ENCODE assay signal across 32 cellular contexts in the genomic region with DNA sequence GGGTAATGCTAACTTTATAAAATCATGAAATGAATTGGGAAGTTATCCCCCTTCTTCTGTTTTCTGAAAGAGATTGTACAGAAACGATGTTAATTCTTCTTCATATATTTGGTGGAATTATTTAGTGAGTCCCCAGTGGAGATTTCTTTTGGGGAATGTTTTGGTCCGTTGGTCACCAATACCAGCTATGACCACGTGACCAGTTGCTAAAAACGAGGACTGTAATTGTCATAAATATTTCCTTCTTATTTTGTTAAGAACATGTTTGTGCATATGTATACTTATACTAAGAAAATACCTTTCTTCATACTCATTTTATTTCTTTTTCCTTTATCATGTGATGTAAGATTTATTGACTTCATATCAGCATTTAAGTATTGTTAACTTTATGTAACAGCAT. TPM values are rescaled to one million over a fixed set of nuclear protein-coding genes. Genes with fewer than 3 reads are reported as not detected.
"Had no signal": no experiment of that assay in that cellular context is flagged by ENCODE, and none has a peak within 500 bp of the region (broad histone marks: within the 10 kb centered on the region; RNA-seq: fewer than 3 reads in every experiment).

No MANE protein-coding gene starts in this region.

- H3K9me3 ChIP-seq: colonic mucosa, esophagus muscularis mucosa, esophagus squamous epithelium, gastrocnemius medialis, gastroesophageal sphincter, heart left ventricle, heart right ventricle had no signal

- ATAC-seq: effector memory CD8-positive, alpha-beta T cell; esophagus mucosa; foreskin keratinocyte; gastrocnemius medialis; gastroesophageal sphincter; heart left ventricle; heart right ventricle had no signal

- H3K4me3 ChIP-seq: colonic mucosa, coronary artery, dorsolateral prefrontal cortex, esophagus muscularis mucosa, esophagus squamous epithelium, gastrocnemius medialis, gastroesophageal sphincter, heart left ventricle, heart right ventricle had no signal

- DNase-seq: colonic mucosa; cortex of kidney; dermis blood vessel endothelial cell; dorsolateral prefrontal cortex; effector CD4-positive, alpha-beta T cell; effector CD8-positive, alpha-beta T cell; effector memory CD4-positive, alpha-beta T cell; effector memory CD8-positive, alpha-beta T cell; endodermal cell; erythroblast; esophagus squamous epithelium; foreskin fibroblast; foreskin keratinocyte; foreskin melanocyte; gastrocnemius medialis; glutamatergic neuron; head of caudate nucleus; heart left ventricle; heart right ventricle had no signal

- H3K27ac ChIP-seq: colonic mucosa, coronary artery, dorsolateral prefrontal cortex, epithelial cell of prostate, esophagus muscularis mucosa, esophagus squamous epithelium, foreskin keratinocyte, gastrocnemius medialis, gastroesophageal sphincter, heart left ventricle, heart right ventricle had no signal

- H3K27me3 ChIP-seq: colonic mucosa had no signal

- FAIRE-seq: colon, endometrium, endothelial cell of umbilical vein, frontal cortex had no signal

- H3K4me1 ChIP-seq: colonic mucosa, foreskin keratinocyte, gastrocnemius medialis, gastroesophageal sphincter had no signal

- H3K36me3 ChIP-seq: colonic mucosa, esophagus muscularis mucosa, esophagus squamous epithelium, gastrocnemius medialis, gastroesophageal sphincter, heart left ventricle, heart right ventricle had no signal

RNA-seq across cellular contexts. Expression of gene DYNLRB2, which starts 10.3 kb away (rescaled TPM):
- total RNA-seq: colonic mucosa, dermis blood vessel endothelial cell, dermis microvascular lymphatic vessel endothelial cell, endodermal cell, endothelial cell of umbilical vein, epithelial cell of proximal tubule, esophagus mucosa, esophagus muscularis mucosa, foreskin keratinocyte, frontal cortex, gastrocnemius medialis, glomerular endothelial cell had no signal
- polyA plus RNA-seq: endothelial cell of umbilical vein, fibroblast of lung had no signal
